9 cellular contexts compared by ENCODE assay signal in the genomic region with DNA sequence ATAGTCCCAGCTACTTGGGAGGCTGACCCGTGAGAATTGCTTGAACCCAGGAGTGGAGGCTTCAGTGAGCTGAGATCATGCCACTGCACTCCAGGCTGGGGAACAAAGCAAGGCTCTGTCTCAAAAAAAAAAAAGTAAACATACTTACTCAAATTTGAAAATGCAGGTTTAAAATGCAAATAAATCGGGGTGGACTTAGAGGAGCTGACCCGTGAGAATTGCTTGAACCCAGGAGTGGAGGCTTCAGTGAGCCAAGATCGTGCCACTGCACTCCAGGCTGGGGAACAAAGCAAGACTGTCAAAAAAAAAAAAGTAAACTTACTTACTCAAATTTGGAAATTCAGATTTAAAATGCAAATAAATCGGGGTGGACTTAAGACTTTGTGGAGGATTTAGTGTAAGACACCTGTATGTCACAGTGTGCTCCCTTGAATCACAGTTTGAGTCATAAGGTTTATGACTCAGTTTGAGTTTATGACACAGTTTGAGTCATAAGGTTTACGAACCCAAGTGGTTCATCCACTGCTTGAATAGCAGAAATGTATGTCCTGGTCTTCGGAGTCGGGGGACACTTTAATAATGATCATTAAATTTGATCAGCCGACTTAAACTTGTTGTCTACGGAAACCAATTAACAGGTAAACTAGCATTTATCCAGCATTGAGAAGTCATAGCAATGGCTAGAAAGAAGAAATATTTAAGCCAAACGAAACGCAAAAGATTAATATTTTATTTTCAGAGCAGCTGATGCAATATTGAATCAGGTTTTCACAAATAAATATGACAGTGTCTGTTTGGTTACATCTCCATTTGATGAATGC. TPM values are rescaled to one million over a fixed set of nuclear protein-coding genes. Genes with fewer than 3 reads are reported as not detected.
DNase-seq lines count a peak whose midpoint lies in the region; ATAC-seq and TF ChIP-seq lines count a peak whose summit lies in the region.
"Had no signal": no experiment of that assay in that cellular context is flagged by ENCODE, and none has a peak within 500 bp of the region (broad histone marks: within the 10 kb centered on the region; RNA-seq: fewer than 3 reads in every experiment).

No MANE protein-coding gene starts in this region.

- H3K27ac ChIP-seq in right atrium auricular region = no peak overlapping the region

- no peaks in the 10 kb centered on the region for H3K9me3 ChIP-seq in right atrium auricular region

- no peak overlapping the region for H3K27ac Mint-ChIP-seq in progenitor cell of endocrine pancreas

- DNase-seq in GM04504 (ENCODE audit: low read depth) = peak; percentile 65
- peak; percentile 52 for DNase-seq in brain pericyte (ENCODE audit: low read depth, low spot score)
- DNase-seq in NCI-H446 treated with DMSO at 0.1 percent for 48 hours (lab: John Stamatoyannopoulos, UW) = no peak
- no peak for DNase-seq in right atrium auricular region (ENCODE audit: low spot score)
- DNase-seq in middle frontal gyrus (ENCODE audit: extremely low spot score, low spot score) = no peak
- DNase-seq in progenitor cell of endocrine pancreas (ENCODE audit: low spot score, unreplicated experiment) = no peak

- H3K27me3 ChIP-seq in right atrium auricular region = no peaks in the 10 kb centered on the region

- no peaks in the 10 kb centered on the region for H3K36me3 ChIP-seq in right atrium auricular region

- no peaks in the 10 kb centered on the region for H3K9me3 Mint-ChIP-seq in progenitor cell of endocrine pancreas (ENCODE audit: low read depth)

- no peaks in the 10 kb centered on the region for H3K4me1 ChIP-seq in right atrium auricular region

- H3K36me3 Mint-ChIP-seq in progenitor cell of endocrine pancreas (ENCODE audit: insufficient read depth) = no peaks in the 10 kb centered on the region

- peaks cover 22% of the 10 kb centered on the region for H3K4me1 Mint-ChIP-seq in progenitor cell of endocrine pancreas (ENCODE audit: low read depth)

- H3K27me3 Mint-ChIP-seq in progenitor cell of endocrine pancreas = no peaks in the 10 kb centered on the region

- no peak overlapping the region for H3K4me3 ChIP-seq in right atrium auricular region

- ATAC-seq in GM21381 (IDR thresholded peaks at IDR 0.05; ENCODE audit: unreplicated experiment) = peak; percentile 80
- ATAC-seq in HG03521 (IDR thresholded peaks at IDR 0.05; ENCODE audit: unreplicated experiment) = peak; percentile 80

- no peak overlapping the region for H3K4me3 Mint-ChIP-seq in progenitor cell of endocrine pancreas (ENCODE audit: low read depth)

- TF ChIP-seq CTCF in right atrium auricular region (IDR thresholded peaks at IDR 0.05) (no peak), progenitor cell of endocrine pancreas (IDR thresholded peaks at IDR 0.05; ENCODE audit: unreplicated experiment) (no peak)

RNA-seq across cellular contexts. Expression of gene MRPS10, which starts 6.8 kb away (rescaled TPM):
- 10 to 100 TPM; 27.9 to 52.4 TPM for total RNA-seq in right atrium auricular region
- 22.0 and 22.5 TPM in 2 replicates for total RNA-seq in progenitor cell of endocrine pancreas

RNA-seq across cellular contexts. Expression of gene GUCA1B, which starts 29.7 kb away (rescaled TPM):
- total RNA-seq in right atrium auricular region = under 1 TPM; 0.74 to 0.83 TPM
- total RNA-seq in progenitor cell of endocrine pancreas = 1.3 and 1.4 TPM in 2 replicates

RNA-seq across cellular contexts. Expression of gene GUCA1A, which starts 51.3 kb away (rescaled TPM):
- total RNA-seq in right atrium auricular region = not detected
- total RNA-seq in progenitor cell of endocrine pancreas = 0.84 and 1.2 TPM in 2 replicates
- total RNA-seq: pulmonary artery endothelial cell had no signal

Comparison
In these comparisons a context has a peak if more than half of its experiments do, and no peak if none do; other contexts are left out.
1. DNase-seq: peak in GM04504 (single experiment) and brain pericyte (single experiment); none in NCI-H446 treated with DMSO at 0.1 percent for 48 hours (single experiment), right atrium auricular region (single experiment), middle frontal gyrus (single experiment) and progenitor cell of endocrine pancreas (single experiment).